Comparison of ENCODE assay signal across 10 cellular contexts in the genomic region with DNA sequence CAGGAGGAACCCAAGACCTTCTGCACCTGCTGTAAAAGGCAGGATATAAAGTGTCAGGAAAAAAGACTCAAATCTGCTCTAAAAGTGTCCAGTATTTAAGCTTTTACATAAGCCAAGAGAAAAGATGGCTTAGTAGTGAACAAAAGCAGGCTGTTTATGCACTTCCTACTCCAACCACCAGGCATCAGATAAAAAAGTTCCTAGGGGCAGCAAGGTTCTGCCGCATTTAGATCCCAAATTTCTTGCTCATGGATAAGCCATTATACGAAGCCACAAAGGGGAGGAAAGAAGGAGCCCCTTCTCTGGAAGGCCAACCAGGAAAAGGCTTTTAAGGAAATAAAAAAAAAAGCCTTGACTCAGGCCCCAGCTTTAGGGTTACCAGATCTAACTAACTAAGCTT. TPM values are rescaled to one million over a fixed set of nuclear protein-coding genes. Genes with fewer than 3 reads are reported as not detected.
DNase-seq lines count a peak whose midpoint lies in the region; ATAC-seq and TF ChIP-seq lines count a peak whose summit lies in the region.
"Had no signal": no experiment of that assay in that cellular context is flagged by ENCODE, and none has a peak within 500 bp of the region (broad histone marks: within the 10 kb centered on the region; RNA-seq: fewer than 3 reads in every experiment).

No MANE protein-coding gene starts in this region.

- peak in 5 of 6 experiments; percentile 8 to 32 (median 16) for TF ChIP-seq CTCF in adrenal gland (IDR thresholded peaks at IDR 0.05)
- peak in 2 of 3 experiments; percentile 26 to 35 for TF ChIP-seq CTCF in testis (IDR thresholded peaks at IDR 0.05)
- no peak for TF ChIP-seq CTCF in GM10266 (IDR thresholded peaks at IDR 0.05; ENCODE audit: control insufficient read depth, insufficient read depth, low read depth, missing control alignments)

- intact Hi-C loops in adrenal gland (cut with DNase I) = loop anchor here in 1 of 2 donors (10.0 kb wide), 1 partner anchor 220 kb away; no protein-coding TSS in a partner anchor
- intact Hi-C loops in testis (cut with DNase I; ENCODE audit: low total_unique reads) = no loop called here

- no peak for ATAC-seq in esophagus mucosa

- TF ChIP-seq POLR2A in adrenal gland (IDR thresholded peaks at IDR 0.05) (no peak), testis (IDR thresholded peaks at IDR 0.05) (no peak)

- 63 to 74% (median 68%) methylated on average over 2 of the region's 2 CpGs for WGBS in adrenal gland, 4 donors
- 11 to 17% methylated on average over 2 of the region's 2 CpGs for WGBS in testis, 2 donors

- DNase-seq in DMS53 (lab: John Stamatoyannopoulos, UW) (peak; percentile 8), DMS53 treated with DMSO at 0.1 percent for 48 hours (lab: John Stamatoyannopoulos, UW; ENCODE audit: unreplicated experiment) (no peak), adrenal gland (no peak), kidney tubule cell (ENCODE audit: low spot score) (peak; percentile 11), testis (no peak), NCI-H1436 treated with DMSO at 0.1 percent for 48 hours (lab: John Stamatoyannopoulos, UW) (no peak), GM10266 (ENCODE audit: extremely low spot score) (no peak)
- DNase-seq: 8988T, KBM-7 had no signal

- H3K4me3 ChIP-seq in adrenal gland = peak overlapping the region in 2 of 4 donors; percentile 30 to 80
- peak overlapping the region in 1 of 2 donors; percentile 54 for H3K4me3 ChIP-seq in testis

- H3K9me3 ChIP-seq in adrenal gland (replicated peaks in 1 of 3) = no peaks in the 10 kb centered on the region
- no peaks in the 10 kb centered on the region for H3K9me3 ChIP-seq in testis

- H3K4me1 ChIP-seq in adrenal gland (replicated peaks in 1 of 2) = peaks cover 0 to 9% of the 10 kb centered on the region in 2 donors
- peaks cover 3% of the 10 kb centered on the region for H3K4me1 ChIP-seq in testis

- H3K27ac ChIP-seq in adrenal gland (no peak overlapping the region), testis (peak overlapping the region in 1 of 2 donors; percentile 11)

- no peaks in the 10 kb centered on the region for H3K27me3 ChIP-seq in adrenal gland
- H3K27me3 ChIP-seq in testis = no peaks in the 10 kb centered on the region

- H3K36me3 ChIP-seq in adrenal gland (replicated peaks in 1 of 2) (no peaks in the 10 kb centered on the region), testis (ENCODE audit: low read depth, missing control alignments) (no peaks in the 10 kb centered on the region)

RNA-seq across cellular contexts. Expression of gene SLC9C1, which starts 10.6 kb away (rescaled TPM):
- total RNA-seq in adrenal gland (not detected), testis (1 to 10 TPM; 3.0 to 9.8 TPM), esophagus mucosa (not detected)
- polyA plus RNA-seq in adrenal gland (not detected), testis (ENCODE audit: insufficient read depth, low read depth, low replicate concordance) (20.0 TPM)

RNA-seq across cellular contexts. Expression of gene CD200, which starts 28.3 kb away (rescaled TPM):
- total RNA-seq in adrenal gland = 10 to 100 TPM in 1 of 8 donors, 1 to 10 TPM in 6, not detected in 1; 1.3 to 11.3 (median 3.2) TPM
- 10 to 100 TPM in 1 of 3 donors, 1 to 10 TPM in 2; 3.3 to 20.7 (median 5.1) TPM for polyA plus RNA-seq in adrenal gland
- 1 to 10 TPM; 3.4 to 8.5 TPM for total RNA-seq in testis
- 6.3 TPM for polyA plus RNA-seq in testis (ENCODE audit: insufficient read depth, low read depth, low replicate concordance)
- 1.1 TPM for total RNA-seq in esophagus mucosa

Comparison
In these comparisons a context has a peak if more than half of its experiments do, and no peak if none do; other contexts are left out.
1. DNase-seq: peak in DMS53 (single experiment) and kidney tubule cell (single experiment); none in DMS53 treated with DMSO at 0.1 percent for 48 hours (single experiment), adrenal gland (0 of 7), testis (single experiment), NCI-H1436 treated with DMSO at 0.1 percent for 48 hours (single experiment) and GM10266 (single experiment).